ENCODE assay signal across 2 cellular contexts in the genomic region with DNA sequence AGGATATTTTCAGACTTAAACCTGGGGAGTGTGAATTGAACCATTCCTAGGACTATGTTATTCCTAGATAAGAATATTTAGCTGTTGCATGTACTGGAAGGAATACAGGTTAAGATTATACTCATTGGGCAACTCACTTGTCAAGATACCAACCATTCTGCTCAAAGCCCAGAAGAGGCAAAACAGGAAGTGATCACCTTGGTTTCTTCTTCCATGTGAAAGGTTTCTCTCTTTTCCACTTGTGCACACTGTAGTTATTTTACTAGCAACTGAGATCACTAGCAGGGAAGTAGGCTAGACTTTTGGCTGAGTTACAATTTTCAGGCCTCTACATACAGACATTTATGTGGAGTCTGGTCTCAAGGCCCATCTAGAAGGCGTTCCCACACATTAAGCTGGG.
TF ChIP-seq lines count a peak whose summit lies in the region.

No MANE protein-coding gene starts in this region.

TF ChIP-seq in WTC11, 78 proteins besides CTCF, POLR2A, EP300 and RAD21 (continued from another document):
- TF ChIP-seq, protein P1, sequence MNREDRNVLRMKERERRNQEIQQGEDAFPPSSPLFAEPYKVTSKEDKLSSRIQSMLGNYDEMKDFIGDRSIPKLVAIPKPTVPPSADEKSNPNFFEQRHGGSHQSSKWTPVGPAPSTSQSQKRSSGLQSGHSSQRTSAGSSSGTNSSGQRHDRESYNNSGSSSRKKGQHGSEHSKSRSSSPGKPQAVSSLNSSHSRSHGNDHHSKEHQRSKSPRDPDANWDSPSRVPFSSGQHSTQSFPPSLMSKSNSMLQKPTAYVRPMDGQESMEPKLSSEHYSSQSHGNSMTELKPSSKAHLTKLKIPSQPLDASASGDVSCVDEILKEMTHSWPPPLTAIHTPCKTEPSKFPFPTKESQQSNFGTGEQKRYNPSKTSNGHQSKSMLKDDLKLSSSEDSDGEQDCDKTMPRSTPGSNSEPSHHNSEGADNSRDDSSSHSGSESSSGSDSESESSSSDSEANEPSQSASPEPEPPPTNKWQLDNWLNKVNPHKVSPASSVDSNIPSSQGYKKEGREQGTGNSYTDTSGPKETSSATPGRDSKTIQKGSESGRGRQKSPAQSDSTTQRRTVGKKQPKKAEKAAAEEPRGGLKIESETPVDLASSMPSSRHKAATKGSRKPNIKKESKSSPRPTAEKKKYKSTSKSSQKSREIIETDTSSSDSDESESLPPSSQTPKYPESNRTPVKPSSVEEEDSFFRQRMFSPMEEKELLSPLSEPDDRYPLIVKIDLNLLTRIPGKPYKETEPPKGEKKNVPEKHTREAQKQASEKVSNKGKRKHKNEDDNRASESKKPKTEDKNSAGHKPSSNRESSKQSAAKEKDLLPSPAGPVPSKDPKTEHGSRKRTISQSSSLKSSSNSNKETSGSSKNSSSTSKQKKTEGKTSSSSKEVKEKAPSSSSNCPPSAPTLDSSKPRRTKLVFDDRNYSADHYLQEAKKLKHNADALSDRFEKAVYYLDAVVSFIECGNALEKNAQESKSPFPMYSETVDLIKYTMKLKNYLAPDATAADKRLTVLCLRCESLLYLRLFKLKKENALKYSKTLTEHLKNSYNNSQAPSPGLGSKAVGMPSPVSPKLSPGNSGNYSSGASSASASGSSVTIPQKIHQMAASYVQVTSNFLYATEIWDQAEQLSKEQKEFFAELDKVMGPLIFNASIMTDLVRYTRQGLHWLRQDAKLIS (CRISPR knock-in tag; IDR thresholded peaks at IDR 0.05; ENCODE audit: borderline replicate concordance), result no peak
- TF ChIP-seq GABPB1 (CRISPR knock-in tag; IDR thresholded peaks at IDR 0.05) (no peak), ZNF317 (CRISPR knock-in tag; IDR thresholded peaks at IDR 0.05; ENCODE audit: borderline replicate concordance, low read depth) (no peak), ZNF416 (CRISPR knock-in tag; IDR thresholded peaks at IDR 0.05) (no peak)

TF ChIP-seq in HepG2, 621 proteins besides CTCF, POLR2A, EP300 and RAD21 (continued from another document):
- TF ChIP-seq, protein P1 (CRISPR knock-in tag; IDR thresholded peaks at IDR 0.05), result no peak
- no peak for TF ChIP-seq ZSCAN22 (CRISPR knock-in tag; IDR thresholded peaks at IDR 0.05)
- no peak for TF ChIP-seq HES4 (CRISPR knock-in tag; IDR thresholded peaks at IDR 0.05; ENCODE audit: borderline replicate concordance)
- TF ChIP-seq, protein P2, sequence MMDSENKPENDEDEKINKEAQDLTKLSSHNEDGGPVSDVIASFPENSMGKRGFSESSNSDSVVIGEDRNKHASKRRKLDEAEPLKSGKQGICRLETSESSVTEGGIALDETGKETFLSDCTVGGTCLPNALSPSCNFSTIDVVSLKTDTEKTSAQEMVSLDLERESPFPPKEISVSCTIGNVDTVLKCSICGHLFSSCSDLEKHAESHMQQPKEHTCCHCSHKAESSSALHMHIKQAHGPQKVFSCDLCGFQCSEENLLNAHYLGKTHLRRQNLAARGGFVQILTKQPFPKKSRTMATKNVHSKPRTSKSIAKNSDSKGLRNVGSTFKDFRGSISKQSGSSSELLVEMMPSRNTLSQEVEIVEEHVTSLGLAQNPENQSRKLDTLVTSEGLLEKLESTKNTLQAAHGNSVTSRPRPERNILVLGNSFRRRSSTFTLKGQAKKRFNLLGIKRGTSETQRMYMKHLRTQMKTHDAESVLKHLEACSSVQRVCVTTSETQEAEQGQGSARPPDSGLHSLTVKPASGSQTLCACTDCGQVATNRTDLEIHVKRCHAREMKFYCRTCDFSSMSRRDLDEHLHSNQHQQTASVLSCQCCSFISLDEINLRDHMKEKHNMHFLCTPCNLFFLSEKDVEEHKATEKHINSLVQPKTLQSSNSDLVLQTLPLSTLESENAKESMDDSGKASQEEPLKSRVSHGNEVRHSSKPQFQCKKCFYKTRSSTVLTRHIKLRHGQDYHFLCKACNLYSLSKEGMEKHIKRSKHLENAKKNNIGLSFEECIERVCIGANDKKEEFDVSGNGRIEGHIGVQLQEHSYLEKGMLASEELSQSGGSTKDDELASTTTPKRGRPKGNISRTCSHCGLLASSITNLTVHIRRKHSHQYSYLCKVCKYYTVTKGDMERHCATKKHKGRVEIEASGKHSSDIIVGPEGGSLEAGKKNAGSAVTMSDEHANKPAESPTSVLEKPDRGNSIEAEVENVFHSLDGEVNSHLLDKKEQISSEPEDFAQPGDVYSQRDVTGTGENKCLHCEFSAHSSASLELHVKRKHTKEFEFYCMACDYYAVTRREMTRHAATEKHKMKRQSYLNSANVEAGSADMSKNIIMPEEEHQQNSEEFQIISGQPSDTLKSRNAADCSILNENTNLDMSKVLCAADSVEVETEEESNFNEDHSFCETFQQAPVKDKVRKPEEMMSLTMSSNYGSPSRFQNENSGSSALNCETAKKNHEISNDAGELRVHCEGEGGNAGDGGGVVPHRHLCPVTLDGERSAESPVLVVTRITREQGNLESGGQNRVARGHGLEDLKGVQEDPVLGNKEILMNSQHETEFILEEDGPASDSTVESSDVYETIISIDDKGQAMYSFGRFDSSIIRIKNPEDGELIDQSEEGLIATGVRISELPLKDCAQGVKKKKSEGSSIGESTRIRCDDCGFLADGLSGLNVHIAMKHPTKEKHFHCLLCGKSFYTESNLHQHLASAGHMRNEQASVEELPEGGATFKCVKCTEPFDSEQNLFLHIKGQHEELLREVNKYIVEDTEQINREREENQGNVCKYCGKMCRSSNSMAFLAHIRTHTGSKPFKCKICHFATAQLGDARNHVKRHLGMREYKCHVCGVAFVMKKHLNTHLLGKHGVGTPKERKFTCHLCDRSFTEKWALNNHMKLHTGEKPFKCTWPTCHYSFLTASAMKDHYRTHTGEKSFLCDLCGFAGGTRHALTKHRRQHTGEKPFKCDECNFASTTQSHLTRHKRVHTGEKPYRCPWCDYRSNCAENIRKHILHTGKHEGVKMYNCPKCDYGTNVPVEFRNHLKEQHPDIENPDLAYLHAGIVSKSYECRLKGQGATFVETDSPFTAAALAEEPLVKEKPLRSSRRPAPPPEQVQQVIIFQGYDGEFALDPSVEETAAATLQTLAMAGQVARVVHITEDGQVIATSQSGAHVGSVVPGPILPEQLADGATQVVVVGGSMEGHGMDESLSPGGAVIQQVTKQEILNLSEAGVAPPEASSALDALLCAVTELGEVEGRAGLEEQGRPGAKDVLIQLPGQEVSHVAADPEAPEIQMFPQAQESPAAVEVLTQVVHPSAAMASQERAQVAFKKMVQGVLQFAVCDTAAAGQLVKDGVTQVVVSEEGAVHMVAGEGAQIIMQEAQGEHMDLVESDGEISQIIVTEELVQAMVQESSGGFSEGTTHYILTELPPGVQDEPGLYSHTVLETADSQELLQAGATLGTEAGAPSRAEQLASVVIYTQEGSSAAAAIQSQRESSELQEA (CRISPR knock-in tag; IDR thresholded peaks at IDR 0.05; ENCODE audit: not compliant biosample characterization), result no peak
- TF ChIP-seq JARID2 (CRISPR knock-in tag; IDR thresholded peaks at IDR 0.05; ENCODE audit: insufficient replicate concordance), result no peak
- TF ChIP-seq SOX5 (CRISPR knock-in tag; IDR thresholded peaks at IDR 0.05; ENCODE audit: borderline replicate concordance), result no peak
- no peak for TF ChIP-seq PRMT3 (CRISPR knock-in tag; IDR thresholded peaks at IDR 0.05; ENCODE audit: borderline replicate concordance, low read depth)
- TF ChIP-seq, protein P3, sequence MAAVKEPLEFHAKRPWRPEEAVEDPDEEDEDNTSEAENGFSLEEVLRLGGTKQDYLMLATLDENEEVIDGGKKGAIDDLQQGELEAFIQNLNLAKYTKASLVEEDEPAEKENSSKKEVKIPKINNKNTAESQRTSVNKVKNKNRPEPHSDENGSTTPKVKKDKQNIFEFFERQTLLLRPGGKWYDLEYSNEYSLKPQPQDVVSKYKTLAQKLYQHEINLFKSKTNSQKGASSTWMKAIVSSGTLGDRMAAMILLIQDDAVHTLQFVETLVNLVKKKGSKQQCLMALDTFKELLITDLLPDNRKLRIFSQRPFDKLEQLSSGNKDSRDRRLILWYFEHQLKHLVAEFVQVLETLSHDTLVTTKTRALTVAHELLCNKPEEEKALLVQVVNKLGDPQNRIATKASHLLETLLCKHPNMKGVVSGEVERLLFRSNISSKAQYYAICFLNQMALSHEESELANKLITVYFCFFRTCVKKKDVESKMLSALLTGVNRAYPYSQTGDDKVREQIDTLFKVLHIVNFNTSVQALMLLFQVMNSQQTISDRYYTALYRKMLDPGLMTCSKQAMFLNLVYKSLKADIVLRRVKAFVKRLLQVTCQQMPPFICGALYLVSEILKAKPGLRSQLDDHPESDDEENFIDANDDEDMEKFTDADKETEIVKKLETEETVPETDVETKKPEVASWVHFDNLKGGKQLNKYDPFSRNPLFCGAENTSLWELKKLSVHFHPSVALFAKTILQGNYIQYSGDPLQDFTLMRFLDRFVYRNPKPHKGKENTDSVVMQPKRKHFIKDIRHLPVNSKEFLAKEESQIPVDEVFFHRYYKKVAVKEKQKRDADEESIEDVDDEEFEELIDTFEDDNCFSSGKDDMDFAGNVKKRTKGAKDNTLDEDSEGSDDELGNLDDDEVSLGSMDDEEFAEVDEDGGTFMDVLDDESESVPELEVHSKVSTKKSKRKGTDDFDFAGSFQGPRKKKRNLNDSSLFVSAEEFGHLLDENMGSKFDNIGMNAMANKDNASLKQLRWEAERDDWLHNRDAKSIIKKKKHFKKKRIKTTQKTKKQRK (IDR thresholded peaks at IDR 0.05; ENCODE audit: low read length), result no peak
- TF ChIP-seq, protein P4, sequence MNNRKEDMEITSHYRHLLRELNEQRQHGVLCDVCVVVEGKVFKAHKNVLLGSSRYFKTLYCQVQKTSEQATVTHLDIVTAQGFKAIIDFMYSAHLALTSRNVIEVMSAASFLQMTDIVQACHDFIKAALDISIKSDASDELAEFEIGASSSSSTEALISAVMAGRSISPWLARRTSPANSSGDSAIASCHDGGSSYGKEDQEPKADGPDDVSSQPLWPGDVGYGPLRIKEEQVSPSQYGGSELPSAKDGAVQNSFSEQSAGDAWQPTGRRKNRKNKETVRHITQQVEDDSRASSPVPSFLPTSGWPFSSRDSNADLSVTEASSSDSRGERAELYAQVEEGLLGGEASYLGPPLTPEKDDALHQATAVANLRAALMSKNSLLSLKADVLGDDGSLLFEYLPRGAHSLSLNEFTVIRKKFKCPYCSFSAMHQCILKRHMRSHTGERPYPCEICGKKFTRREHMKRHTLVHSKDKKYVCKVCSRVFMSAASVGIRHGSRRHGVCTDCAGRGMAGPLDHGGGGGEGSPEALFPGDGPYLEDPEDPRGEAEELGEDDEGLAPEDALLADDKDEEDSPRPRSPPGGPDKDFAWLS (CRISPR knock-in tag; IDR thresholded peaks at IDR 0.05; ENCODE audit: borderline replicate concordance), result no peak
- no peak for TF ChIP-seq MBNL3 (CRISPR knock-in tag; conservative IDR thresholded peaks at IDR 0.05)
- TF ChIP-seq ATAD3A (CRISPR knock-in tag; IDR thresholded peaks at IDR 0.05), result no peak
- TF ChIP-seq SUZ12 (IDR thresholded peaks at IDR 0.05; ENCODE audit: low read depth, low read length), result no peak
- TF ChIP-seq, protein P5, sequence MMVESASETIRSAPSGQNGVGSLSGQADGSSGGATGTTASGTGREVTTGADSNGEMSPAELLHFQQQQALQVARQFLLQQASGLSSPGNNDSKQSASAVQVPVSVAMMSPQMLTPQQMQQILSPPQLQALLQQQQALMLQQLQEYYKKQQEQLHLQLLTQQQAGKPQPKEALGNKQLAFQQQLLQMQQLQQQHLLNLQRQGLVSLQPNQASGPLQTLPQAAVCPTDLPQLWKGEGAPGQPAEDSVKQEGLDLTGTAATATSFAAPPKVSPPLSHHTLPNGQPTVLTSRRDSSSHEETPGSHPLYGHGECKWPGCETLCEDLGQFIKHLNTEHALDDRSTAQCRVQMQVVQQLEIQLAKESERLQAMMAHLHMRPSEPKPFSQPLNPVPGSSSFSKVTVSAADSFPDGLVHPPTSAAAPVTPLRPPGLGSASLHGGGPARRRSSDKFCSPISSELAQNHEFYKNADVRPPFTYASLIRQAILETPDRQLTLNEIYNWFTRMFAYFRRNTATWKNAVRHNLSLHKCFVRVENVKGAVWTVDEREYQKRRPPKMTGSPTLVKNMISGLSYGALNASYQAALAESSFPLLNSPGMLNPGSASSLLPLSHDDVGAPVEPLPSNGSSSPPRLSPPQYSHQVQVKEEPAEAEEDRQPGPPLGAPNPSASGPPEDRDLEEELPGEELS (CRISPR knock-in tag; IDR thresholded peaks at IDR 0.05), result no peak
- TF ChIP-seq, protein P6, sequence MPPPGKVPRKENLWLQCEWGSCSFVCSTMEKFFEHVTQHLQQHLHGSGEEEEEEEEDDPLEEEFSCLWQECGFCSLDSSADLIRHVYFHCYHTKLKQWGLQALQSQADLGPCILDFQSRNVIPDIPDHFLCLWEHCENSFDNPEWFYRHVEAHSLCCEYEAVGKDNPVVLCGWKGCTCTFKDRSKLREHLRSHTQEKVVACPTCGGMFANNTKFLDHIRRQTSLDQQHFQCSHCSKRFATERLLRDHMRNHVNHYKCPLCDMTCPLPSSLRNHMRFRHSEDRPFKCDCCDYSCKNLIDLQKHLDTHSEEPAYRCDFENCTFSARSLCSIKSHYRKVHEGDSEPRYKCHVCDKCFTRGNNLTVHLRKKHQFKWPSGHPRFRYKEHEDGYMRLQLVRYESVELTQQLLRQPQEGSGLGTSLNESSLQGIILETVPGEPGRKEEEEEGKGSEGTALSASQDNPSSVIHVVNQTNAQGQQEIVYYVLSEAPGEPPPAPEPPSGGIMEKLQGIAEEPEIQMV (CRISPR knock-in tag; IDR thresholded peaks at IDR 0.05; ENCODE audit: low read depth), result no peak
- TF ChIP-seq NR2F1 (CRISPR knock-in tag; IDR thresholded peaks at IDR 0.05), result no peak
TF ChIP-seq in HepG2: peak in this region for 0.
